ENCODE assay signal across 7 cellular contexts in genomic region chr22:22645969-22646368, GRCh38. TPM values are rescaled to one million over a fixed set of nuclear protein-coding genes. Genes with fewer than 3 reads are reported as not detected.
"Had no signal": no experiment of that assay in that cellular context is flagged by ENCODE, and none has a peak within 500 bp of the region (broad histone marks: within the 10 kb centered on the region; RNA-seq: fewer than 3 reads in every experiment).

No MANE protein-coding gene starts in this region.

RNA-seq across cellular contexts. Expression of gene GGTLC2, which starts 1.6 kb away (rescaled TPM):
- total RNA-seq: GM23248, H4, H7, HepG2, HFFc6, HT1080, K562 had no signal
